7 cellular contexts compared by ENCODE assay signal in genomic region chr17:8079291-8080207, GRCh38. TPM values are rescaled to one million over a fixed set of nuclear protein-coding genes. Genes with fewer than 3 reads are reported as not detected.
DNase-seq lines count a peak whose midpoint lies in the region; FAIRE-seq and TF ChIP-seq lines count a peak whose summit lies in the region.

No MANE protein-coding gene starts in this region.

- no peak for FAIRE-seq in RCC 7860 (lab: Jason Lieb, UNC)

- DNase-seq in GM13977 (ENCODE audit: low spot score) (peak; percentile 95), HUDEP-2 (lab: John Stamatoyannopoulos, UW; ENCODE audit: unreplicated experiment in 76 of 76) (peak in 64 of 76 experiments; percentile 32 to 93 (median 64)), RCC 7860 (ENCODE audit: low spot score) (peak; percentile 29), fibroblast of the aortic adventitia (ENCODE audit: low read depth) (peak; percentile 37)
- DNase-seq in activated T-helper 1 cell treated with anti-CD3 and anti-CD28 coated beads, Interleukin-12 subunit alpha, Interleukin-12 subunit beta, Interleukin-2, Interleukin-4 antibody, amounts not matched to agents 30 ng/mL and 10 ng/mL and 1 ng/mL, durations not matched to agents 14 hours and 24 hours and 36 hours (ENCODE audit: low spot score) = peak; percentile 72
- DNase-seq in stimulated activated naive CD4-positive, alpha-beta T cell treated with Interleukin-2 at 50 U/mL for 16 hours (lab: John Stamatoyannopoulos, UW) = peak; percentile 73

- in situ Hi-C loops in GM13977 (cut with MboI; ENCODE audit: low pct_unique_long_range_greater_than_20kb, low sequenced_read_pairs, unreplicated experiment) = no loop called here

- H3K27me3 Mint-ChIP-seq in activated T-helper 1 cell treated with anti-CD3 and anti-CD28 coated beads, Interleukin-12 subunit alpha, Interleukin-12 subunit beta, Interleukin-2, Interleukin-4 antibody, amounts not matched to agents 30 ng/mL and 10 ng/mL and 1 ng/mL, durations not matched to agents 14 hours and 24 hours and 36 hours (ENCODE audit: insufficient read depth) = peaks cover 21% of the 10 kb centered on the region
- peaks cover 94% of the 10 kb centered on the region for H3K27me3 Mint-ChIP-seq in nephron (ENCODE audit: low read depth)

- H3K4me3 ChIP-seq in fibroblast of the aortic adventitia (ENCODE audit: low read depth, low read length) = peak overlapping the region; percentile 51

- TF ChIP-seq CTCF in GM13977 (IDR thresholded peaks at IDR 0.05; ENCODE audit: extremely low read depth, insufficient read depth, missing control alignments) (peak; percentile 87), fibroblast of the aortic adventitia (IDR thresholded peaks at IDR 0.05; ENCODE audit: insufficient read depth, low read length) (peak; percentile 81), nephron (IDR thresholded peaks at IDR 0.05; ENCODE audit: unreplicated experiment in 3 of 3) (peak; percentile 85 to 93 (median 93))

- H3K9me3 Mint-ChIP-seq in activated T-helper 1 cell treated with anti-CD3 and anti-CD28 coated beads, Interleukin-12 subunit alpha, Interleukin-12 subunit beta, Interleukin-2, Interleukin-4 antibody, amounts not matched to agents 30 ng/mL and 10 ng/mL and 1 ng/mL, durations not matched to agents 14 hours and 24 hours and 36 hours = no peaks in the 10 kb centered on the region
- peaks cover 2% of the 10 kb centered on the region for H3K9me3 Mint-ChIP-seq in nephron

- H3K4me3 Mint-ChIP-seq in activated T-helper 1 cell treated with anti-CD3 and anti-CD28 coated beads, Interleukin-12 subunit alpha, Interleukin-12 subunit beta, Interleukin-2, Interleukin-4 antibody, amounts not matched to agents 30 ng/mL and 10 ng/mL and 1 ng/mL, durations not matched to agents 14 hours and 24 hours and 36 hours = peak overlapping the region; percentile 91
- peak overlapping the region; percentile 82 to 84 (median 83) for H3K4me3 Mint-ChIP-seq in nephron

- peaks cover 8% of the 10 kb centered on the region for H3K4me1 Mint-ChIP-seq in activated T-helper 1 cell treated with anti-CD3 and anti-CD28 coated beads, Interleukin-12 subunit alpha, Interleukin-12 subunit beta, Interleukin-2, Interleukin-4 antibody, amounts not matched to agents 30 ng/mL and 10 ng/mL and 1 ng/mL, durations not matched to agents 14 hours and 24 hours and 36 hours (ENCODE audit: low read depth)
- peaks cover 3% of the 10 kb centered on the region for H3K4me1 Mint-ChIP-seq in nephron

- H3K27ac Mint-ChIP-seq in activated T-helper 1 cell treated with anti-CD3 and anti-CD28 coated beads, Interleukin-12 subunit alpha, Interleukin-12 subunit beta, Interleukin-2, Interleukin-4 antibody, amounts not matched to agents 30 ng/mL and 10 ng/mL and 1 ng/mL, durations not matched to agents 14 hours and 24 hours and 36 hours = peak overlapping the region; percentile 88
- H3K27ac Mint-ChIP-seq in nephron = no peak overlapping the region

- H3K36me3 Mint-ChIP-seq in activated T-helper 1 cell treated with anti-CD3 and anti-CD28 coated beads, Interleukin-12 subunit alpha, Interleukin-12 subunit beta, Interleukin-2, Interleukin-4 antibody, amounts not matched to agents 30 ng/mL and 10 ng/mL and 1 ng/mL, durations not matched to agents 14 hours and 24 hours and 36 hours (ENCODE audit: low read depth) = no peaks in the 10 kb centered on the region
- no peaks in the 10 kb centered on the region for H3K36me3 Mint-ChIP-seq in nephron (ENCODE audit: low read depth)

- intact Hi-C loops in activated T-helper 1 cell treated with anti-CD3 and anti-CD28 coated beads, Interleukin-12 subunit alpha, Interleukin-12 subunit beta, Interleukin-2, Interleukin-4 antibody, amounts not matched to agents 30 ng/mL and 10 ng/mL and 1 ng/mL, durations not matched to agents 14 hours and 24 hours and 36 hours (cut with micrococcal nuclease) = loop anchor here (2.0 kb wide), 1 partner anchor 31 kb away; no protein-coding TSS in a partner anchor

RNA-seq across cellular contexts. Expression of gene ALOX12B, which starts 8.0 kb away (rescaled TPM):
- total RNA-seq in activated T-helper 1 cell treated with anti-CD3 and anti-CD28 coated beads, Interleukin-12 subunit alpha, Interleukin-12 subunit beta, Interleukin-2, Interleukin-4 antibody, amounts not matched to agents 30 ng/mL and 10 ng/mL and 1 ng/mL, durations not matched to agents 14 hours and 24 hours and 36 hours = 0.51 and 0.78 TPM in 2 replicates
- total RNA-seq in fibroblast of the aortic adventitia (ENCODE audit: low replicate concordance) = not detected in 2 replicates

RNA-seq across cellular contexts. Expression of gene ALOXE3, which starts 38.8 kb away (rescaled TPM):
- total RNA-seq in activated T-helper 1 cell treated with anti-CD3 and anti-CD28 coated beads, Interleukin-12 subunit alpha, Interleukin-12 subunit beta, Interleukin-2, Interleukin-4 antibody, amounts not matched to agents 30 ng/mL and 10 ng/mL and 1 ng/mL, durations not matched to agents 14 hours and 24 hours and 36 hours = 0.10 TPM in 1 of 2 replicates, not detected in the other
- 0.09 TPM in 1 of 2 replicates, not detected in the other for total RNA-seq in fibroblast of the aortic adventitia (ENCODE audit: low replicate concordance)

RNA-seq across cellular contexts. Expression of gene ALOX15B, which starts 40.7 kb away (rescaled TPM):
- total RNA-seq in activated T-helper 1 cell treated with anti-CD3 and anti-CD28 coated beads, Interleukin-12 subunit alpha, Interleukin-12 subunit beta, Interleukin-2, Interleukin-4 antibody, amounts not matched to agents 30 ng/mL and 10 ng/mL and 1 ng/mL, durations not matched to agents 14 hours and 24 hours and 36 hours = not detected in 2 replicates
- 0.57 TPM in 1 of 2 replicates, not detected in the other for total RNA-seq in fibroblast of the aortic adventitia (ENCODE audit: low replicate concordance)

RNA-seq across cellular contexts. Expression of gene HES7, which starts 44.4 kb away (rescaled TPM):
- total RNA-seq in activated T-helper 1 cell treated with anti-CD3 and anti-CD28 coated beads, Interleukin-12 subunit alpha, Interleukin-12 subunit beta, Interleukin-2, Interleukin-4 antibody, amounts not matched to agents 30 ng/mL and 10 ng/mL and 1 ng/mL, durations not matched to agents 14 hours and 24 hours and 36 hours = 0.88 and 1.8 TPM in 2 replicates
- total RNA-seq in fibroblast of the aortic adventitia (ENCODE audit: low replicate concordance) = 0.09 TPM in 1 of 2 replicates, not detected in the other

Comparison
In these comparisons a context has a peak if more than half of its experiments do, and no peak if none do; other contexts are left out.
1. Peak in every context shown above with its lines: DNase-seq and H3K4me3 ChIP-seq.
2. DNase-seq: peak in every context shown above with its lines; median percentile 95 in GM13977; 73 in stimulated activated naive CD4-positive, alpha-beta T cell treated with Interleukin-2 at 50 U/mL for 16 hours; 72 in activated T-helper 1 cell treated with anti-CD3 and anti-CD28 coated beads, Interleukin-12 subunit alpha, Interleukin-12 subunit beta, Interleukin-2, Interleukin-4 antibody, amounts not matched to agents 30 ng/mL and 10 ng/mL and 1 ng/mL, durations not matched to agents 14 hours and 24 hours and 36 hours; 64 in HUDEP-2; 37 in fibroblast of the aortic adventitia; 29 in RCC 7860.